Comparison of ENCODE assay signal across 16 cellular contexts in genomic region chr17:1145311-1145986, GRCh38. TPM values are rescaled to one million over a fixed set of nuclear protein-coding genes. Genes with fewer than 3 reads are reported as not detected.
DNase-seq lines count a peak whose midpoint lies in the region; ATAC-seq and TF ChIP-seq lines count a peak whose summit lies in the region.
"Had no signal": no experiment of that assay in that cellular context is flagged by ENCODE, and none has a peak within 500 bp of the region (broad histone marks: within the 10 kb centered on the region; RNA-seq: fewer than 3 reads in every experiment).

No MANE protein-coding gene starts in this region.

- H3K36me3 ChIP-seq in WERI-Rb-1 (no peaks in the 10 kb centered on the region), neural cell (ENCODE audit: insufficient read depth, low read length) (no peaks in the 10 kb centered on the region)
- H3K36me3 ChIP-seq: BE2C had no signal

- peaks cover 9% of the 10 kb centered on the region for H3K36me3 Mint-ChIP-seq in endothelial cell (ENCODE audit: low read depth, unreplicated experiment)
- H3K36me3 Mint-ChIP-seq in stimulated activated naive B cell treated with anti-CD40 and anti-IgM and Interleukin-4, amounts not matched to agents 10 μg/mL and 1 μg/mL and 100 μg/mL, for 72 hours = peaks cover 13 to 27% of the 10 kb centered on the region in 2 donors

- H3K79me2 ChIP-seq in neural cell (replicated peaks; ENCODE audit: insufficient read depth, low read length) = no peaks in the 10 kb centered on the region

- H4K20me1 ChIP-seq in neural cell (ENCODE audit: insufficient read depth) = no peaks in the 10 kb centered on the region

- H3K9me3 Mint-ChIP-seq in endothelial cell (ENCODE audit: unreplicated experiment) = no peaks in the 10 kb centered on the region
- no peaks in the 10 kb centered on the region for H3K9me3 Mint-ChIP-seq in stimulated activated naive B cell treated with anti-CD40 and anti-IgM and Interleukin-4, amounts not matched to agents 10 μg/mL and 1 μg/mL and 100 μg/mL, for 72 hours

- no peaks in the 10 kb centered on the region for H3K9me2 ChIP-seq in neural cell (ENCODE audit: insufficient read depth, low read length)

- H3K4me1 ChIP-seq in right cardiac atrium (ENCODE audit: control insufficient read depth, insufficient read depth, low read length) = no peaks in the 10 kb centered on the region
- H3K4me1 ChIP-seq: BE2C had no signal

- TF ChIP-seq EP300 in neural cell (conservative IDR thresholded peaks at IDR 0.05; ENCODE audit: poor library complexity, severe bottlenecking) = no peak

- H3K4me3 Mint-ChIP-seq in endothelial cell (ENCODE audit: unreplicated experiment) = peak overlapping the region; percentile 8
- no peak overlapping the region for H3K4me3 Mint-ChIP-seq in stimulated activated naive B cell treated with anti-CD40 and anti-IgM and Interleukin-4, amounts not matched to agents 10 μg/mL and 1 μg/mL and 100 μg/mL, for 72 hours
- H3K4me3 Mint-ChIP-seq: CD4-positive, alpha-beta memory T cell; GM23338; H9 had no signal

- no peaks in the 10 kb centered on the region for H3K27me3 ChIP-seq in WERI-Rb-1 (ENCODE audit: insufficient read depth, low read depth, severe bottlenecking)
- H3K27me3 ChIP-seq in neural cell (ENCODE audit: insufficient read depth, low read depth, low read length) = no peaks in the 10 kb centered on the region
- no peaks in the 10 kb centered on the region for H3K27me3 ChIP-seq in right cardiac atrium (ENCODE audit: control insufficient read depth, insufficient read depth)
- H3K27me3 ChIP-seq: BE2C had no signal

- H3K9me3 ChIP-seq in WERI-Rb-1 (ENCODE audit: severe bottlenecking) (no peaks in the 10 kb centered on the region), neural cell (ENCODE audit: low read length) (no peaks in the 10 kb centered on the region), right cardiac atrium (ENCODE audit: control insufficient read depth, low read length) (no peaks in the 10 kb centered on the region)
- H3K9me3 ChIP-seq: A549, BE2C had no signal

- peak; percentile 92 for DNase-seq in WERI-Rb-1
- no peak for DNase-seq in endothelial cell (ENCODE audit: low spot score)
- no peak for DNase-seq in stimulated activated naive B cell treated with anti-CD40 and anti-IgM and Interleukin-4, amounts not matched to agents 10 μg/mL and 1 μg/mL and 100 μg/mL, for 72 hours
- no peak for DNase-seq in right cardiac atrium
- DNase-seq in NCI-H1930 (lab: John Stamatoyannopoulos, UW) = no peak
- no peak for DNase-seq in activated CD4-positive, alpha-beta T cell treated with anti-CD3 and anti-CD28 coated beads for 48 hours
- DNase-seq: BE2C; CD4-positive, alpha-beta memory T cell; DMS153; DMS79 treated with DMSO at 0.1 percent for 48 hours; EL; H9 had no signal

- H3K4me1 Mint-ChIP-seq in endothelial cell (ENCODE audit: unreplicated experiment) = peaks cover 19% of the 10 kb centered on the region
- peaks cover 10 to 21% of the 10 kb centered on the region in 2 donors for H3K4me1 Mint-ChIP-seq in stimulated activated naive B cell treated with anti-CD40 and anti-IgM and Interleukin-4, amounts not matched to agents 10 μg/mL and 1 μg/mL and 100 μg/mL, for 72 hours
- H3K4me1 Mint-ChIP-seq: CD4-positive, alpha-beta memory T cell had no signal

- intact Hi-C loops in right cardiac atrium (cut with DNase I) = no loop called here

- no peak for ATAC-seq in stimulated activated naive B cell treated with anti-CD40 and anti-IgM and Interleukin-4, amounts not matched to agents 10 μg/mL and 1 μg/mL and 100 μg/mL, for 72 hours (replicated peaks)
- no peak for ATAC-seq in right cardiac atrium
- ATAC-seq: A549, GM23338 had no signal

- H3F3A ChIP-seq in neural cell (ENCODE audit: insufficient read depth, low read length, poor library complexity, severe bottlenecking) = no peaks in the 10 kb centered on the region

- no peak overlapping the region for H3K4me2 ChIP-seq in neural cell (ENCODE audit: low read length)
- H3K4me2 ChIP-seq: A549, GM23338 had no signal

- 86% methylated on average over 14 of the region's 14 CpGs for WGBS in right cardiac atrium

- H2AFZ ChIP-seq in neural cell (ENCODE audit: low read depth, low read length) = no peak overlapping the region
- H2AFZ ChIP-seq: GM23338 had no signal

- no peak overlapping the region for H3K9ac ChIP-seq in neural cell (ENCODE audit: low read length)

- TF ChIP-seq CTCF in WERI-Rb-1 (IDR thresholded peaks at IDR 0.05; ENCODE audit: low read depth, low read length) (no peak), endothelial cell (IDR thresholded peaks at IDR 0.05; ENCODE audit: unreplicated experiment) (no peak), neural cell (IDR thresholded peaks at IDR 0.05; ENCODE audit: poor library complexity, severe bottlenecking) (no peak)

- H3K27ac ChIP-seq in WERI-Rb-1 = peak overlapping the region; percentile 74
- H3K27ac ChIP-seq in neural cell (ENCODE audit: low read length) = peak overlapping the region; percentile 28
- no peak overlapping the region for H3K27ac ChIP-seq in right cardiac atrium (ENCODE audit: low read length)
- H3K27ac ChIP-seq: A549, C4-2B had no signal

- TF ChIP-seq RAD21 in neural cell (conservative IDR thresholded peaks at IDR 0.05) = no peak

- peaks cover 3% of the 10 kb centered on the region for H3K27me3 Mint-ChIP-seq in endothelial cell (ENCODE audit: unreplicated experiment)
- no peaks in the 10 kb centered on the region for H3K27me3 Mint-ChIP-seq in stimulated activated naive B cell treated with anti-CD40 and anti-IgM and Interleukin-4, amounts not matched to agents 10 μg/mL and 1 μg/mL and 100 μg/mL, for 72 hours
- H3K27me3 Mint-ChIP-seq: CD4-positive, alpha-beta memory T cell had no signal

- no peak overlapping the region for H3K27ac Mint-ChIP-seq in endothelial cell (ENCODE audit: unreplicated experiment)
- H3K27ac Mint-ChIP-seq in stimulated activated naive B cell treated with anti-CD40 and anti-IgM and Interleukin-4, amounts not matched to agents 10 μg/mL and 1 μg/mL and 100 μg/mL, for 72 hours = peak overlapping the region; percentile 42

- H3K4me3 ChIP-seq in WERI-Rb-1 (ENCODE audit: low read depth, low read length) (no peak overlapping the region), neural cell (ENCODE audit: low read length) (no peak overlapping the region), right cardiac atrium (ENCODE audit: low read length) (no peak overlapping the region)
- H3K4me3 ChIP-seq: A549, GM23338 had no signal

TF ChIP-seq in neural cell, 6 proteins besides CTCF, POLR2A, EP300 and RAD21:
- TF ChIP-seq TAF1 (IDR thresholded peaks at IDR 0.05; ENCODE audit: low read depth) (no peak), REST (IDR thresholded peaks at IDR 0.05; ENCODE audit: borderline replicate concordance) (no peak), SMC3 (conservative IDR thresholded peaks at IDR 0.05; ENCODE audit: poor library complexity) (no peak), MXI1 (conservative IDR thresholded peaks at IDR 0.05; ENCODE audit: poor library complexity, severe bottlenecking) (no peak), EZH2 (IDR thresholded peaks at IDR 0.05; ENCODE audit: borderline replicate concordance, insufficient read depth, low read length, poor library complexity, severe bottlenecking) (no peak), POLR2AphosphoS5 (IDR thresholded peaks at IDR 0.05) (no peak)

RNA-seq across cellular contexts. Expression of gene ABR, which starts 34.3 kb away (rescaled TPM):
- total RNA-seq in endothelial cell (ENCODE audit: unreplicated experiment) = 76.6 TPM
- polyA plus RNA-seq in neural cell = 34.5 and 45.2 TPM in 2 replicates
- 79.5 and 103 TPM in 2 replicates for polyA minus RNA-seq in neural cell
- total RNA-seq in right cardiac atrium = 100 to 1,000 TPM; 130 to 164 (median 154) TPM
- 77.4 TPM for polyA plus RNA-seq in right cardiac atrium
